Comparison of ENCODE assay signal across 16 cellular contexts in the genomic region with DNA sequence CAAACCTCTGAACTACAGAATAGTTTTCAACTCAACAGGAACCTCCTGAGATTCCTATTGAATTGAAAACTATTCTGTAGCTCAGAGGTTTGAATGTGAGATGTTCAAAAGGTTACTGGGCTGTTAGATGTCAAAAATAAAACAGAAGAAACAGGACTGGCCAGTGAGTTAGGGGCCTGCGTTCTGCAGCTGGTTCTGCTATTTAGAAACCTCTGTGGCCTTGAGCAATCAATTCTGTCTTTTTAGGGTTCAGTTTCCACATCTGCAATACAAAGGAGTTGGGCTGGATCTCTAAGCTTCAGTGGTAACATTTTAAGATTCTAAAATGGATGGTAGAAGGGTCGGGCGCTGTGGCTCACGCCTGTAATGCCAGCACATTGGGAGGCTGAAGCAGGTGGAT.
"Had no signal": no experiment of that assay in that cellular context is flagged by ENCODE, and none has a peak within 500 bp of the region (broad histone marks: within the 10 kb centered on the region; RNA-seq: fewer than 3 reads in every experiment).

No MANE protein-coding gene starts in this region.

- H3K27me3 Mint-ChIP-seq: activated T-cell treated with anti-CD3 and anti-CD28 coated beads, Interleukin-2, amount 50 U/mL, for 24 hours had no signal

- H3K27ac ChIP-seq: colonic mucosa had no signal

- H3K9me3 Mint-ChIP-seq: activated CD4-positive, alpha-beta memory T cell treated with anti-CD3 and anti-CD28 coated beads, Interleukin-2, amount 10 ng/mL, durations not matched to agents 7 days and 5 days; activated naive CD4-positive, alpha-beta T cell treated with anti-CD3 and anti-CD28 coated beads, Interleukin-2, amount 10 ng/mL, durations not matched to agents 7 days and 5 days; activated T-cell treated with anti-CD3 and anti-CD28 coated beads, Interleukin-2, amount 50 U/mL, for 24 hours; neural crest cell had no signal

- H3K9me3 ChIP-seq: colonic mucosa, ovary, stomach had no signal

- ATAC-seq: esophagus mucosa, sciatic nerve, WTC11 had no signal

- H3K27me3 ChIP-seq: colonic mucosa, ovary had no signal

- H3K4me3 Mint-ChIP-seq: activated CD4-positive, alpha-beta memory T cell treated with anti-CD3 and anti-CD28 coated beads, Interleukin-2, amount 10 ng/mL, durations not matched to agents 7 days and 5 days; activated naive CD4-positive, alpha-beta T cell treated with anti-CD3 and anti-CD28 coated beads, Interleukin-2, amount 10 ng/mL, durations not matched to agents 7 days and 5 days; activated T-cell treated with anti-CD3 and anti-CD28 coated beads, Interleukin-2, amount 50 U/mL, for 24 hours; neural crest cell; WTC11 had no signal

- H3K4me1 Mint-ChIP-seq: activated CD4-positive, alpha-beta memory T cell treated with anti-CD3 and anti-CD28 coated beads, Interleukin-2, amount 10 ng/mL, durations not matched to agents 7 days and 5 days had no signal

- DNase-seq: activated CD4-positive, alpha-beta memory T cell treated with anti-CD3 and anti-CD28 coated beads, Interleukin-2, amount 10 ng/mL, durations not matched to agents 7 days and 5 days; activated CD4-positive, alpha-beta T cell treated with anti-CD3 and anti-CD28 coated beads for 4 hours; activated naive CD4-positive, alpha-beta T cell treated with anti-CD3 and anti-CD28 coated beads, Interleukin-2, amount 10 ng/mL, durations not matched to agents 7 days and 5 days; activated T-cell treated with anti-CD3 and anti-CD28 coated beads, Interleukin-2, amount 50 U/mL, for 24 hours; caudate nucleus; colonic mucosa; hippocampal formation; kidney glomerular epithelial cell; ovary; stimulated activated CD4-positive, alpha-beta T cell treated with anti-CD3 and anti-CD28 coated beads, Interleukin-1b, Interleukin-23, amount 100 ng/mL, for 48 hours; stomach; T-helper 2 cell had no signal

- H3K36me3 Mint-ChIP-seq: activated naive CD4-positive, alpha-beta T cell treated with anti-CD3 and anti-CD28 coated beads, Interleukin-2, amount 10 ng/mL, durations not matched to agents 7 days and 5 days had no signal

- H3K4me1 ChIP-seq: colonic mucosa had no signal

- H3K36me3 ChIP-seq: colonic mucosa, ovary, stomach had no signal

- H3K27ac Mint-ChIP-seq: activated CD4-positive, alpha-beta memory T cell treated with anti-CD3 and anti-CD28 coated beads, Interleukin-2, amount 10 ng/mL, durations not matched to agents 7 days and 5 days; activated naive CD4-positive, alpha-beta T cell treated with anti-CD3 and anti-CD28 coated beads, Interleukin-2, amount 10 ng/mL, durations not matched to agents 7 days and 5 days; activated T-cell treated with anti-CD3 and anti-CD28 coated beads, Interleukin-2, amount 50 U/mL, for 24 hours; WTC11 had no signal

- H3K4me3 ChIP-seq: colonic mucosa, ovary, stomach had no signal
